In genomic region chr9:115373000-115373709, GRCh38 we compare ENCODE assay signal across 9 cellular contexts.
A peak's percentile ranks its signal among the peaks of the same experiment; 100 is the strongest.
DNase-seq lines count a peak whose midpoint lies in the region; ATAC-seq and TF ChIP-seq lines count a peak whose summit lies in the region.
"Had no signal": no experiment of that assay in that cellular context is flagged by ENCODE, and none has a peak within 500 bp of the region (broad histone marks: within the 10 kb centered on the region; RNA-seq: fewer than 3 reads in every experiment).

No MANE protein-coding gene starts in this region.

- TF ChIP-seq EP300 in transverse colon (IDR thresholded peaks at IDR 0.05; ENCODE audit: low read depth) = no peak

- no peaks in the 10 kb centered on the region for H3K36me3 ChIP-seq in transverse colon

- no peak for TF ChIP-seq POLR2A in transverse colon (IDR thresholded peaks at IDR 0.05)

- H3K4me1 ChIP-seq in transverse colon = no peaks in the 10 kb centered on the region

- intact Hi-C loops in transverse colon (cut with DNase I; ENCODE audit: low total_unique reads) = no loop called here

- H3K27ac ChIP-seq in transverse colon = no peak overlapping the region

- no peaks in the 10 kb centered on the region for H3K27me3 ChIP-seq in transverse colon

- TF ChIP-seq CTCF in cardiac fibroblast (IDR thresholded peaks at IDR 0.05; ENCODE audit: low read depth, low read length) (no peak), transverse colon (IDR thresholded peaks at IDR 0.05) (no peak)

- WGBS in transverse colon (ENCODE audit: low coverage in 1 of 2), 2 donors = 69 to 73% methylated on average over 6 of the region's 6 CpGs

- in situ Hi-C loops in transverse colon (cut with MboI; ENCODE audit: low pct_ligation_motif_present in 1 of 4, low pct_unique_long_range_greater_than_20kb in 1 of 4, low sequenced_read_pairs in 3 of 4) = no loop called here

- H3K4me3 ChIP-seq in cardiac fibroblast (replicated peaks in 1 of 2; ENCODE audit: low read depth in 2 of 2, low read length in 2 of 2) (no peak overlapping the region), transverse colon (no peak overlapping the region)

- DNase-seq in A172 (ENCODE audit: low spot score) (peak; percentile 99), cardiac fibroblast (ENCODE audit: low read depth in 2 of 2) (peak; percentile 69 to 91), Ammon's horn (ENCODE audit: low spot score) (no peak), transverse colon (no peak)
- DNase-seq in stimulated activated CD4-positive, alpha-beta T cell treated with anti-CD3 and anti-CD28 coated beads, TNF-alpha, amount 100 ng/mL, for 48 hours (ENCODE audit: low read depth in 3 of 3) = peak; percentile 7 to 18 (median 11)
- DNase-seq: stimulated activated naive B cell treated with anti-CD40 and anti-IgM and Interleukin-4, amounts not matched to agents 10 μg/mL and 1 μg/mL and 100 μg/mL, for 72 hours had no signal

- ATAC-seq in GM18909 (IDR thresholded peaks at IDR 0.05; ENCODE audit: poor library complexity, unreplicated experiment) (peak; percentile 97), HG03439 (IDR thresholded peaks at IDR 0.05; ENCODE audit: unreplicated experiment) (peak; percentile 49), GM19035 (IDR thresholded peaks at IDR 0.05; ENCODE audit: unreplicated experiment) (no peak)

- H3K9me3 ChIP-seq in transverse colon = no peaks in the 10 kb centered on the region

Comparison
In these comparisons a context has a peak if more than half of its experiments do, and no peak if none do; other contexts are left out.
1. DNase-seq: peak in A172 (single experiment), cardiac fibroblast (2 of 2) and stimulated activated CD4-positive, alpha-beta T cell treated with anti-CD3 and anti-CD28 coated beads, TNF-alpha, amount 100 ng/mL, for 48 hours (3 of 3); none in Ammon's horn (single experiment) and transverse colon (single experiment).